ENCODE assay signal across 1 cellular context in the genomic region with DNA sequence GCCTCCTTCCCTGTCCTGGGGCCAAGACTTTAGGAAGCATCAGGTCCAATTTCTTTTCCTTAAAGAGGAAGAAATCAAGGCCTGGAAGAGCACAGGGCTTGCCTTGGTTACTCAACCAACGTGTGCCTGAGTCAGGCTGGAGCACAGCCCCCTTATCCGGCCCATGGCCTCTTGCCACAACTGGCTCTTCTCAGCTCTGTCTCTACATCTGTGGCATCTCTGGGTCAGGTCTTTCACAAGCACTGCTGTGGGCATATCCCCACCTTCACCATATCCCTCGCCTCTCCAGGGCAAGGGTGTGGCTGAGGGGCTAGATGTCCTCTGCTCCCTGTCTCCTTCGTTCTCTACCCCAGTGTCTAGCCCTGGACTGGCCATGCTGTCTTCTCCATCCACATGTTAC.
A peak's percentile ranks its signal among the peaks of the same experiment; 100 is the strongest.
TF ChIP-seq lines count a peak whose summit lies in the region.

No MANE protein-coding gene starts in this region.

TF ChIP-seq in HepG2, 621 proteins besides CTCF, POLR2A, EP300 and RAD21:
- no peak for TF ChIP-seq PTBP1 (IDR thresholded peaks at IDR 0.05; ENCODE audit: low read depth, low read length, poor library complexity, severe bottlenecking)
- TF ChIP-seq ZNF839 (CRISPR knock-in tag; IDR thresholded peaks at IDR 0.05; ENCODE audit: borderline replicate concordance), result 0 out of 2 replicates have a peak, but pooled peaks have one; percentile 13
- no peak for TF ChIP-seq EED (CRISPR knock-in tag; IDR thresholded peaks at IDR 0.05)
- TF ChIP-seq CBX2 (IDR thresholded peaks at IDR 0.05; ENCODE audit: low read depth, low read length), result no peak
- no peak for TF ChIP-seq CBX2 (CRISPR knock-in tag; IDR thresholded peaks at IDR 0.05; ENCODE audit: low read depth)
- no peak for TF ChIP-seq ZBTB46 (CRISPR knock-in tag; IDR thresholded peaks at IDR 0.05; ENCODE audit: borderline replicate concordance)
- TF ChIP-seq SRSF4 (IDR thresholded peaks at IDR 0.05; ENCODE audit: low read depth, low read length, poor library complexity, severe bottlenecking), result no peak
- TF ChIP-seq HNF4A (CRISPR knock-in tag; IDR thresholded peaks at IDR 0.05), result no peak
- 0 out of 2 replicates have a peak, but pooled peaks have one; percentile 15 for TF ChIP-seq HCFC1 (IDR thresholded peaks at IDR 0.05; ENCODE audit: low read depth, low read length)
- no peak for TF ChIP-seq ELF1 (CRISPR knock-in tag; IDR thresholded peaks at IDR 0.05)
TF ChIP-seq in HepG2: peak in this region for 2.
